ENCODE assay signal across 1 cellular context in genomic region chr2:127644661-127645394, GRCh38.
TF ChIP-seq lines count a peak whose summit lies in the region.

No MANE protein-coding gene starts in this region.

TF ChIP-seq in SK-N-SH, 30 proteins besides CTCF, POLR2A, EP300 and RAD21:
- TF ChIP-seq MAX (IDR thresholded peaks at IDR 0.05; ENCODE audit: low read depth) (no peak), TCF12 (IDR thresholded peaks at IDR 0.05) (no peak), RFX5 (IDR thresholded peaks at IDR 0.05; ENCODE audit: low read length) (no peak), NRF1 (IDR thresholded peaks at IDR 0.05; ENCODE audit: low read depth, low read length) (no peak)
